ENCODE assay signal across 21 cellular contexts in the genomic region with DNA sequence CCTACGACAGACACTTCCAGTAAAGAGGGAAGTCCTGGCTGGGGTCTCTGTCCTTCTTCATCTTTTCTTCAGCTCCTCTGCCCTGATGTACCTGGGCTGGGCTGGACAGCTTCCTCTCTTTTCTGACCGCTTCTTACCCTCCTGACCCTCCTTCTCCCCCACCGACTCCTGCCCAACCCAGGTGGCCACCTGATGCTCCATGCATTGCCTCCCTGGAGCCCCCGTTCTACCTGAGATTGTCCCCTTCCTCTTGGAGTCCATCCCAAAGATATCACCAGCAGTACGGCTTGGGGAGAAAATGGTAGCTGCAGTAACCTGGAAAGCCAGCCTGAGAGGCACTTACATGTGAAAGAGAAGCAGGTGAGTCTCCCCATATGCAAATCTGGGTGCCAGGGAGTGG.
"Had no signal": no experiment of that assay in that cellular context is flagged by ENCODE, and none has a peak within 500 bp of the region (broad histone marks: within the 10 kb centered on the region; RNA-seq: fewer than 3 reads in every experiment).

No MANE protein-coding gene starts in this region.

- H3K4me3 Mint-ChIP-seq: activated CD8-positive, alpha-beta T cell treated with anti-CD3 and anti-CD28 coated beads for 36 hours; activated naive CD8-positive, alpha-beta T cell; activated T-cell treated with anti-CD3 and anti-CD28 coated beads, Interleukin-2, amount 50 U/mL, for 72 hours; brain; IgD-negative memory B cell; T-helper 1 cell treated with Interleukin-12 subunit alpha and Interleukin-12 subunit beta and Interleukin-4 antibody, amounts not matched to agents 30 μg/mL and 1 μg/mL, for 36 hours had no signal

- H3K27me3 Mint-ChIP-seq: activated CD8-positive, alpha-beta T cell treated with anti-CD3 and anti-CD28 coated beads for 36 hours; activated naive CD8-positive, alpha-beta T cell; IgD-negative memory B cell had no signal

- H3K36me3 Mint-ChIP-seq: activated naive CD8-positive, alpha-beta T cell; brain; IgD-negative memory B cell had no signal

- H3K4me1 Mint-ChIP-seq: IgD-negative memory B cell had no signal

- DNase-seq: activated CD4-positive, alpha-beta T cell treated with anti-CD3 and anti-CD28 coated beads for 4 hours; activated CD8-positive, alpha-beta memory T cell treated with anti-CD3 and anti-CD28 coated beads, Interleukin-2, amount 50 U/mL, for 4 hours; activated CD8-positive, alpha-beta T cell treated with anti-CD3 and anti-CD28 coated beads for 36 hours; activated naive CD4-positive, alpha-beta T cell; activated T-cell treated with anti-CD3 and anti-CD28 coated beads, Interleukin-2, amount 50 U/mL, for 72 hours; amygdala; KG1; NCI-H1048; NCI-H1930; NCI-H2107; NCI-H2171 treated with DMSO at 0.1 percent for 48 hours; NCI-H345; NCI-H510A; NCI-H69; NK-92 treated with Interleukin-12 subunit alpha and Interleukin-12 subunit beta, amount 100 ng/mL, for 24 hours; SHP77 had no signal

- H3K9me3 Mint-ChIP-seq: activated CD8-positive, alpha-beta T cell treated with anti-CD3 and anti-CD28 coated beads for 36 hours; activated T-cell treated with anti-CD3 and anti-CD28 coated beads, Interleukin-2, amount 50 U/mL, for 72 hours; activated T-helper 2 cell treated with anti-CD3 and anti-CD28 coated beads, Interferon-gamma antibody, Interleukin-2, Interleukin-4, amounts not matched to agents 10 μg/mL and 5 μg/mL and 100 μg/mL, durations not matched to agents 14 hours and 24 hours and 36 hours; T-helper 1 cell treated with Interleukin-12 subunit alpha and Interleukin-12 subunit beta and Interleukin-4 antibody, amounts not matched to agents 30 μg/mL and 1 μg/mL, for 36 hours had no signal

- H3K27ac Mint-ChIP-seq: activated CD8-positive, alpha-beta T cell treated with anti-CD3 and anti-CD28 coated beads for 36 hours; activated naive CD8-positive, alpha-beta T cell; activated T-cell treated with anti-CD3 and anti-CD28 coated beads, Interleukin-2, amount 50 U/mL, for 72 hours; activated T-helper 2 cell treated with anti-CD3 and anti-CD28 coated beads, Interferon-gamma antibody, Interleukin-2, Interleukin-4, amounts not matched to agents 10 μg/mL and 5 μg/mL and 100 μg/mL, durations not matched to agents 14 hours and 24 hours and 36 hours; IgD-negative memory B cell; T-helper 1 cell treated with Interleukin-12 subunit alpha and Interleukin-12 subunit beta and Interleukin-4 antibody, amounts not matched to agents 30 μg/mL and 1 μg/mL, for 36 hours had no signal
